Comparison of ENCODE assay signal across 26 cellular contexts in the genomic region with DNA sequence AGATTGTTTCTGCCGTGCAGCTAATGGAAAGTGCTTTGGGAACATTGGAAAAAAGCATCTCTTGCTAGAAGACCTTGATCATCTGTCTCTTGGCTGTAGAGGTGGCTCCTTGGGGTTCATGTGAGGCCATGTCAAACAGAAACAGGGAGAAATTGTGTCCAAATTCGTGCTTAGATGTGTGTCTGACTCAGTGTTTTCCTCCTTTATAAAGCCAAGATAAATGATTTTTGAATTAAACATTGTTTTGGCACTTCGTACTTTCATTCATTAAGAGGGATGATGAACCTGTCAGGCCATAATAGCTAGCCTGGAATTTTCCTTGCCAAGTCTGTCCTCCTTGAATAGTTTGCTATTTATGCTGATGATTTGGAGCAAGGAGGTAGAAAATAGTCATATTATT.
"Had no signal": no experiment of that assay in that cellular context is flagged by ENCODE, and none has a peak within 500 bp of the region (broad histone marks: within the 10 kb centered on the region; RNA-seq: fewer than 3 reads in every experiment).

No MANE protein-coding gene starts in this region.

- DNase-seq: activated CD4-positive, alpha-beta memory T cell treated with anti-CD3 and anti-CD28 coated beads, Interleukin-2, amount 10 ng/mL, durations not matched to agents 7 days and 5 days; activated CD4-positive, alpha-beta T cell treated with anti-CD3 and anti-CD28 coated beads for 1 hour; activated CD4-positive, alpha-beta T cell treated with anti-CD3 and anti-CD28 coated beads for 4 hours; activated CD4-positive, alpha-beta T cell treated with anti-CD3 and anti-CD28 coated beads, Interleukin-2, amount 10 ng/mL, durations not matched to agents 7 days and 5 days; activated CD4-positive, alpha-beta T cell treated with anti-CD3 and anti-CD28 coated beads, Interleukin-2, amount 50 U/mL, for 4 hours; activated CD8-positive, alpha-beta memory T cell treated with anti-CD3 and anti-CD28 coated beads, Interleukin-2, amount 50 U/mL, for 48 hours; activated gamma-delta T cell treated with Interleukin-2 at 50 U/mL for 16 hours; activated naive CD4-positive, alpha-beta T cell treated with anti-CD3 and anti-CD28 coated beads, Interleukin-2, amount 50 U/mL, for 16 hours; activated naive CD4-positive, alpha-beta T cell treated with Interleukin-2 at 50 U/mL for 16 hours; activated T-cell treated with anti-CD3 and anti-CD28 coated beads for 4 hours; activated T-cell treated with anti-CD3 and anti-CD28 coated beads, Interleukin-2, amount 50 U/mL, for 24 hours; activated T-cell treated with anti-CD3 and anti-CD28 coated beads, Interleukin-2, amount 50 U/mL, for 72 hours; amniotic stem cell; aorta; brain microvascular endothelial cell; dorsolateral prefrontal cortex; effector memory CD4-positive, alpha-beta T cell; endodermal cell; erythroblast; foreskin fibroblast; glutamatergic neuron; heart left ventricle; T-helper 2 cell had no signal

- H3K27ac ChIP-seq: brain microvascular endothelial cell, coronary artery, dorsolateral prefrontal cortex, esophagus muscularis mucosa, heart left ventricle had no signal

- FAIRE-seq: frontal cortex had no signal

- H3K4me3 ChIP-seq: coronary artery, dorsolateral prefrontal cortex, esophagus muscularis mucosa, heart left ventricle had no signal

- H3K36me3 ChIP-seq: brain microvascular endothelial cell, esophagus muscularis mucosa, heart left ventricle had no signal

- H3K27me3 ChIP-seq: brain microvascular endothelial cell, dorsolateral prefrontal cortex, esophagus muscularis mucosa, heart left ventricle had no signal

- ATAC-seq: activated T-cell treated with anti-CD3 and anti-CD28 coated beads, Interleukin-2, amount 50 U/mL, for 72 hours had no signal

- H3K9me3 ChIP-seq: esophagus muscularis mucosa, heart left ventricle had no signal
